ENCODE assay signal across 8 cellular contexts in genomic region chr3:115239717-115240116, GRCh38.
A peak's percentile ranks its signal among the peaks of the same experiment; 100 is the strongest.
DNase-seq lines count a peak whose midpoint lies in the region; ATAC-seq and TF ChIP-seq lines count a peak whose summit lies in the region.

No MANE protein-coding gene starts in this region.

- H3K4me3 ChIP-seq in epithelial cell of esophagus (ENCODE audit: low read length) (no peak overlapping the region), neuronal stem cell (ENCODE audit: low read length in 2 of 2) (no peak overlapping the region)

- H3K79me1 ChIP-seq in neuronal stem cell (ENCODE audit: low read depth, low read length) = no peaks in the 10 kb centered on the region

- H2BK120ac ChIP-seq in neuronal stem cell (ENCODE audit: low read depth, low read length) = no peak overlapping the region

- H2BK15ac ChIP-seq in neuronal stem cell (ENCODE audit: low read length) = no peak overlapping the region

- no peak overlapping the region for H3K23ac ChIP-seq in neuronal stem cell (ENCODE audit: low read depth, low read length, poor library complexity)

- H3K9ac ChIP-seq in neuronal stem cell (ENCODE audit: low read depth, low read length, poor library complexity) = no peak overlapping the region

- no peak overlapping the region for H3K14ac ChIP-seq in neuronal stem cell (ENCODE audit: low read length)

- H2BK12ac ChIP-seq in neuronal stem cell (ENCODE audit: low read length) = no peak overlapping the region

- WGBS in neuronal stem cell (ENCODE audit: extremely low coverage in 2 of 2, insufficient read length in 2 of 2, insufficient replicate concordance in 1 of 2), 2 donors = no CpG with 5 or more reads among the region's 6 CpGs

- H3K27me3 ChIP-seq in neuronal stem cell (ENCODE audit: control insufficient read depth in 3 of 3, insufficient read depth in 3 of 3, low read depth in 1 of 3, low read length in 3 of 3) = no peaks in the 10 kb centered on the region

- H2AFZ ChIP-seq in neuronal stem cell (ENCODE audit: low read length) = peak overlapping the region; percentile 78

- no peak overlapping the region for H3K18ac ChIP-seq in neuronal stem cell (ENCODE audit: low read length)

- no peak overlapping the region for H3K27ac ChIP-seq in neuronal stem cell (replicated peaks; ENCODE audit: low read length)

- H3K9me3 ChIP-seq in neuronal stem cell (replicated peaks in 1 of 2; ENCODE audit: control insufficient read depth in 2 of 2, insufficient read depth in 1 of 2, low read depth in 1 of 2, low read length in 2 of 2) = no peaks in the 10 kb centered on the region

- no peak overlapping the region for H4K8ac ChIP-seq in neuronal stem cell (ENCODE audit: low read depth, low read length)

- no peak overlapping the region for H4K91ac ChIP-seq in neuronal stem cell (ENCODE audit: low read depth, low read length, poor library complexity)

- H3K4me1 ChIP-seq in neuronal stem cell (ENCODE audit: control insufficient read depth in 2 of 2, insufficient read depth in 1 of 2, low read depth in 1 of 2, low read length in 2 of 2) = peaks cover 2 to 20% of the 10 kb centered on the region in 2 donors

- H2BK5ac ChIP-seq in neuronal stem cell (ENCODE audit: low read length) = no peak overlapping the region

- TF ChIP-seq CTCF in epithelial cell of esophagus (IDR thresholded peaks at IDR 0.05; ENCODE audit: insufficient read depth, low read depth, low read length, missing control alignments) = no peak

- H3K36me3 ChIP-seq in neuronal stem cell (replicated peaks in 1 of 2; ENCODE audit: control insufficient read depth in 2 of 2, insufficient read depth in 2 of 2, low read length in 2 of 2) = no peaks in the 10 kb centered on the region

- H3K4ac ChIP-seq in neuronal stem cell (ENCODE audit: low read length) = no peak overlapping the region

- DNase-seq in GM04503 (ENCODE audit: low read depth) = peak; percentile 92
- DNase-seq in NCI-H748 treated with DMSO at 0.1 percent for 48 hours (lab: John Stamatoyannopoulos, UW) = peak; percentile 90
- DNase-seq in epithelial cell of esophagus (ENCODE audit: low read depth) = peak; percentile 95
- no peak for DNase-seq in neuronal stem cell (ENCODE audit: low spot score)
- DNase-seq in activated CD4-positive, alpha-beta T cell treated with anti-CD3 and anti-CD28 coated beads for 1 hour = no peak

- ATAC-seq in HG02870 (IDR thresholded peaks at IDR 0.05; ENCODE audit: unreplicated experiment) (no peak), HG03196 (IDR thresholded peaks at IDR 0.05; ENCODE audit: unreplicated experiment) (no peak), HG03565 (IDR thresholded peaks at IDR 0.05; ENCODE audit: unreplicated experiment) (no peak)

- H2AK5ac ChIP-seq in neuronal stem cell (ENCODE audit: low read depth, low read length) = no peak overlapping the region

- no peak overlapping the region for H3K4me2 ChIP-seq in neuronal stem cell (ENCODE audit: insufficient read depth, low read length, poor library complexity, severe bottlenecking)

Comparison
In these comparisons a context has a peak if more than half of its experiments do, and no peak if none do; other contexts are left out.
1. DNase-seq: peak in GM04503 (single experiment), NCI-H748 treated with DMSO at 0.1 percent for 48 hours (single experiment) and epithelial cell of esophagus (single experiment); none in neuronal stem cell (single experiment) and activated CD4-positive, alpha-beta T cell treated with anti-CD3 and anti-CD28 coated beads for 1 hour (single experiment).